36 cellular contexts compared by ENCODE assay signal in genomic region chr4:103354006-103354405, GRCh38.
"Had no signal": no experiment of that assay in that cellular context is flagged by ENCODE, and none has a peak within 500 bp of the region (broad histone marks: within the 10 kb centered on the region; RNA-seq: fewer than 3 reads in every experiment).

No MANE protein-coding gene starts in this region.

- H3K27ac Mint-ChIP-seq: activated CD4-positive, alpha-beta memory T cell treated with anti-CD3 and anti-CD28 coated beads, Interleukin-2, amount 10 ng/mL, durations not matched to agents 7 days and 5 days; activated CD4-positive, alpha-beta T cell treated with anti-CD3 and anti-CD28 coated beads for 36 hours; activated CD4-positive, alpha-beta T cell treated with anti-CD3 and anti-CD28 coated beads, Interleukin-2, amount 10 ng/mL, durations not matched to agents 7 days and 5 days; activated CD8-positive, alpha-beta memory T cell treated with anti-CD3 and anti-CD28 coated beads, Interleukin-2, amount 10 ng/mL, durations not matched to agents 7 days and 5 days; activated CD8-positive, alpha-beta T cell treated with anti-CD3 and anti-CD28 coated beads, Interleukin-2, amount 10 ng/mL, durations not matched to agents 7 days and 5 days; activated naive CD4-positive, alpha-beta T cell treated with anti-CD3 and anti-CD28 coated beads, Interleukin-2, amount 10 ng/mL, durations not matched to agents 7 days and 5 days; activated naive CD4-positive, alpha-beta T cell treated with anti-CD3 and anti-CD28 coated beads, Interleukin-2, amount 50 U/mL, for 24 hours; activated naive CD8-positive, alpha-beta T cell; activated naive CD8-positive, alpha-beta T cell treated with anti-CD3 and anti-CD28 coated beads, Interleukin-2, amount 10 ng/mL, durations not matched to agents 7 days and 5 days; activated naive CD8-positive, alpha-beta T cell treated with anti-CD3 and anti-CD28 coated beads, Interleukin-2, amount 50 U/mL, for 24 hours; activated T-cell treated with anti-CD3 and anti-CD28 coated beads, Interleukin-2, amount 50 U/mL, for 24 hours; activated T-helper 2 cell treated with anti-CD3 and anti-CD28 coated beads, Interferon-gamma antibody, Interleukin-2, Interleukin-4, amounts not matched to agents 10 μg/mL and 5 μg/mL and 100 μg/mL, durations not matched to agents 14 hours and 24 hours and 36 hours; brain; T-helper 1 cell treated with Interleukin-12 subunit alpha and Interleukin-12 subunit beta and Interleukin-4 antibody, amounts not matched to agents 30 μg/mL and 1 μg/mL, for 36 hours; T-helper 2 cell treated with Interferon-gamma antibody and Interleukin-4, amounts not matched to agents 5 μg/mL and 100 μg/mL, for 36 hours; WTC11 had no signal

- H3K36me3 Mint-ChIP-seq: activated CD8-positive, alpha-beta memory T cell treated with anti-CD3 and anti-CD28 coated beads, Interleukin-2, amount 10 ng/mL, durations not matched to agents 7 days and 5 days; activated naive CD4-positive, alpha-beta T cell treated with anti-CD3 and anti-CD28 coated beads, Interleukin-2, amount 10 ng/mL, durations not matched to agents 7 days and 5 days; activated naive CD4-positive, alpha-beta T cell treated with anti-CD3 and anti-CD28 coated beads, Interleukin-2, amount 50 U/mL, for 24 hours; activated naive CD8-positive, alpha-beta T cell; activated naive CD8-positive, alpha-beta T cell treated with anti-CD3 and anti-CD28 coated beads, Interleukin-2, amount 10 ng/mL, durations not matched to agents 7 days and 5 days had no signal

- H3K27me3 Mint-ChIP-seq: activated CD4-positive, alpha-beta memory T cell treated with anti-CD3 and anti-CD28 coated beads, Interleukin-2, amount 10 ng/mL, durations not matched to agents 7 days and 5 days; activated CD4-positive, alpha-beta T cell treated with anti-CD3 and anti-CD28 coated beads for 36 hours; activated CD4-positive, alpha-beta T cell treated with anti-CD3 and anti-CD28 coated beads, Interleukin-2, amount 10 ng/mL, durations not matched to agents 7 days and 5 days; activated CD8-positive, alpha-beta memory T cell treated with anti-CD3 and anti-CD28 coated beads, Interleukin-2, amount 10 ng/mL, durations not matched to agents 7 days and 5 days; activated naive CD4-positive, alpha-beta T cell treated with anti-CD3 and anti-CD28 coated beads, Interleukin-2, amount 10 ng/mL, durations not matched to agents 7 days and 5 days; activated naive CD4-positive, alpha-beta T cell treated with anti-CD3 and anti-CD28 coated beads, Interleukin-2, amount 50 U/mL, for 24 hours; activated naive CD8-positive, alpha-beta T cell; activated naive CD8-positive, alpha-beta T cell treated with anti-CD3 and anti-CD28 coated beads, Interleukin-2, amount 10 ng/mL, durations not matched to agents 7 days and 5 days; activated naive CD8-positive, alpha-beta T cell treated with anti-CD3 and anti-CD28 coated beads, Interleukin-2, amount 50 U/mL, for 24 hours; activated T-cell treated with anti-CD3 and anti-CD28 coated beads, Interleukin-2, amount 50 U/mL, for 24 hours; brain; central memory CD8-positive, alpha-beta T cell had no signal

- H3K4me3 Mint-ChIP-seq: activated CD4-positive, alpha-beta memory T cell treated with anti-CD3 and anti-CD28 coated beads, Interleukin-2, amount 10 ng/mL, durations not matched to agents 7 days and 5 days; activated CD4-positive, alpha-beta T cell treated with anti-CD3 and anti-CD28 coated beads for 36 hours; activated CD4-positive, alpha-beta T cell treated with anti-CD3 and anti-CD28 coated beads, Interleukin-2, amount 10 ng/mL, durations not matched to agents 7 days and 5 days; activated CD8-positive, alpha-beta memory T cell treated with anti-CD3 and anti-CD28 coated beads, Interleukin-2, amount 10 ng/mL, durations not matched to agents 7 days and 5 days; activated CD8-positive, alpha-beta T cell treated with anti-CD3 and anti-CD28 coated beads, Interleukin-2, amount 10 ng/mL, durations not matched to agents 7 days and 5 days; activated naive CD4-positive, alpha-beta T cell treated with anti-CD3 and anti-CD28 coated beads, Interleukin-2, amount 10 ng/mL, durations not matched to agents 7 days and 5 days; activated naive CD4-positive, alpha-beta T cell treated with anti-CD3 and anti-CD28 coated beads, Interleukin-2, amount 50 U/mL, for 24 hours; activated naive CD8-positive, alpha-beta T cell; activated naive CD8-positive, alpha-beta T cell treated with anti-CD3 and anti-CD28 coated beads, Interleukin-2, amount 10 ng/mL, durations not matched to agents 7 days and 5 days; activated naive CD8-positive, alpha-beta T cell treated with anti-CD3 and anti-CD28 coated beads, Interleukin-2, amount 50 U/mL, for 24 hours; activated T-cell treated with anti-CD3 and anti-CD28 coated beads, Interleukin-2, amount 50 U/mL, for 24 hours; brain; central memory CD8-positive, alpha-beta T cell; T-helper 1 cell treated with Interleukin-12 subunit alpha and Interleukin-12 subunit beta and Interleukin-4 antibody, amounts not matched to agents 30 μg/mL and 1 μg/mL, for 36 hours; T-helper 2 cell treated with Interferon-gamma antibody and Interleukin-4, amounts not matched to agents 5 μg/mL and 100 μg/mL, for 36 hours; WTC11 had no signal

- ATAC-seq: activated CD4-positive, alpha-beta T cell treated with anti-CD3 and anti-CD28 coated beads for 36 hours; activated CD4-positive, CD25-positive, alpha-beta regulatory T cell treated with anti-CD3 and anti-CD28 coated beads, Interleukin-2, amount 50 U/mL, for 24 hours; activated CD8-positive, alpha-beta memory T cell treated with anti-CD3 and anti-CD28 coated beads, Interleukin-2, amount 10 ng/mL, durations not matched to agents 7 days and 5 days; activated CD8-positive, alpha-beta T cell treated with anti-CD3 and anti-CD28 coated beads, Interleukin-2, amount 10 ng/mL, durations not matched to agents 7 days and 5 days; activated naive CD8-positive, alpha-beta T cell treated with anti-CD3 and anti-CD28 coated beads, Interleukin-2, amount 50 U/mL, for 24 hours; WTC11 had no signal

- H3K4me1 Mint-ChIP-seq: activated CD4-positive, alpha-beta memory T cell treated with anti-CD3 and anti-CD28 coated beads, Interleukin-2, amount 10 ng/mL, durations not matched to agents 7 days and 5 days; activated CD4-positive, alpha-beta T cell treated with anti-CD3 and anti-CD28 coated beads for 36 hours; activated CD4-positive, alpha-beta T cell treated with anti-CD3 and anti-CD28 coated beads, Interleukin-2, amount 10 ng/mL, durations not matched to agents 7 days and 5 days; activated CD8-positive, alpha-beta memory T cell treated with anti-CD3 and anti-CD28 coated beads, Interleukin-2, amount 10 ng/mL, durations not matched to agents 7 days and 5 days; activated naive CD4-positive, alpha-beta T cell treated with anti-CD3 and anti-CD28 coated beads, Interleukin-2, amount 10 ng/mL, durations not matched to agents 7 days and 5 days; activated naive CD4-positive, alpha-beta T cell treated with anti-CD3 and anti-CD28 coated beads, Interleukin-2, amount 50 U/mL, for 24 hours; activated naive CD8-positive, alpha-beta T cell treated with anti-CD3 and anti-CD28 coated beads, Interleukin-2, amount 10 ng/mL, durations not matched to agents 7 days and 5 days; activated naive CD8-positive, alpha-beta T cell treated with anti-CD3 and anti-CD28 coated beads, Interleukin-2, amount 50 U/mL, for 24 hours; brain; central memory CD8-positive, alpha-beta T cell had no signal

- DNase-seq: activated CD4-positive, alpha-beta memory T cell treated with anti-CD3 and anti-CD28 coated beads, Interleukin-2, amount 10 ng/mL, durations not matched to agents 7 days and 5 days; activated CD4-positive, alpha-beta T cell treated with anti-CD3 and anti-CD28 coated beads for 1 hour; activated CD4-positive, alpha-beta T cell treated with anti-CD3 and anti-CD28 coated beads for 36 hours; activated CD4-positive, alpha-beta T cell treated with anti-CD3 and anti-CD28 coated beads for 48 hours; activated CD4-positive, alpha-beta T cell treated with anti-CD3 and anti-CD28 coated beads, Interleukin-2, amount 10 ng/mL, durations not matched to agents 7 days and 5 days; activated CD4-positive, alpha-beta T cell treated with anti-CD3 and anti-CD28 coated beads, Interleukin-2, amount 50 U/mL, for 48 hours; activated CD4-positive, CD25-positive, alpha-beta regulatory T cell; activated CD8-positive, alpha-beta memory T cell treated with anti-CD3 and anti-CD28 coated beads for 24 hours; activated CD8-positive, alpha-beta memory T cell treated with anti-CD3 and anti-CD28 coated beads, Interleukin-2, amount 10 ng/mL, durations not matched to agents 7 days and 5 days; activated CD8-positive, alpha-beta memory T cell treated with anti-CD3 and anti-CD28 coated beads, Interleukin-2, amount 50 U/mL, for 48 hours; activated CD8-positive, alpha-beta T cell treated with anti-CD3 and anti-CD28 coated beads, Interleukin-2, amount 10 ng/mL, durations not matched to agents 7 days and 5 days; activated effector memory CD4-positive, alpha-beta T cell treated with Interleukin-2 at 50 U/mL for 16 hours; activated gamma-delta T cell; activated naive CD4-positive, alpha-beta T cell treated with anti-CD3 and anti-CD28 coated beads, Interleukin-2, amount 10 ng/mL, durations not matched to agents 7 days and 5 days; activated naive CD4-positive, alpha-beta T cell treated with Interleukin-2 at 50 U/mL for 16 hours; activated naive CD8-positive, alpha-beta T cell treated with anti-CD3 and anti-CD28 coated beads, Interleukin-2, amount 10 ng/mL, durations not matched to agents 7 days and 5 days; activated naive CD8-positive, alpha-beta T cell treated with anti-CD3 and anti-CD28 coated beads, Interleukin-2, amount 50 U/mL, for 24 hours; activated T-cell treated with anti-CD3 and anti-CD28 coated beads, Interleukin-2, amount 50 U/mL, for 24 hours; activated T-cell treated with anti-CD3 and anti-CD28 coated beads, Interleukin-2, amount 50 U/mL, for 48 hours; amygdala; anterior cingulate cortex; caudate nucleus; cerebellar nuclear complex; T-helper 1 cell; T-helper 2 cell; T-helper 9 cell; WERI-Rb-1 had no signal
